26 cellular contexts compared by ENCODE assay signal in the genomic region with DNA sequence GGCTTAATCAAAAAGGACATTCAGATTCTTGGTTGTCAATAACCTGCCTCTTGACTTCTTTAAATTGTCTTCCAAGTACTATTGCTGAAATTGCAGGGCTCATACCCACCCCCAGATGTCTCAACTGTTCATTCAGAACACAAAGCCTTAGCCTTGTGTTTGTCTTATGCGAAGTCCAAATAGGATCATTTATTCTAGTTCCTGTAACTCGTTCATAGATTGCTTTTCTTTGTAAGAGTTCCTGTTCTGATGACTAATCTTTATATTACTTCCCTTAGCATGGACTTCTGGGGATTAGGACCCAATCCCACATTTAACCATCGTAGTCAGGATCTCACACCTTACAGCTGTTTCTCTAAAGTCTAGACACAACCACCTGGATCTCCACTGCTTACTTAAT.
"Had no signal": no experiment of that assay in that cellular context is flagged by ENCODE, and none has a peak within 500 bp of the region (broad histone marks: within the 10 kb centered on the region; RNA-seq: fewer than 3 reads in every experiment).

No MANE protein-coding gene starts in this region.

- H3K27me3 ChIP-seq: left lung, neural progenitor cell, neutrophil, ovary, right atrium auricular region, right lobe of liver, stomach, testis, thyroid gland, transverse colon, upper lobe of left lung, vagina had no signal

- H3K36me3 ChIP-seq: left lung, neural progenitor cell, neutrophil, ovary, right atrium auricular region, right lobe of liver, stomach, thyroid gland, transverse colon, upper lobe of left lung, vagina had no signal

- H3K4me2 ChIP-seq: neural progenitor cell, smooth muscle cell had no signal

- H2AFZ ChIP-seq: neural progenitor cell had no signal

- H3K4me1 ChIP-seq: left lung, neural progenitor cell, right atrium auricular region, right lobe of liver, stomach, testis, thyroid gland, transverse colon, upper lobe of left lung, vagina had no signal

- ATAC-seq: left colon; left lung; natural killer cell; right lobe of liver; stimulated activated memory B cell treated with anti-CD40 and anti-IgM and Interleukin-4, amounts not matched to agents 10 μg/mL and 1 μg/mL and 100 μg/mL, for 72 hours had no signal

- H3K9ac ChIP-seq: neural progenitor cell had no signal

- H3K4me3 ChIP-seq: left lung, lung, neural progenitor cell, ovary, right atrium auricular region, right lobe of liver, smooth muscle cell, stomach, testis, thyroid gland, transverse colon, upper lobe of left lung, vagina had no signal

- H3K27ac ChIP-seq: left lung, neural progenitor cell, neutrophil, ovary, right atrium auricular region, right lobe of liver, stomach, testis, thyroid gland, transverse colon, upper lobe of left lung, vagina had no signal

- DNase-seq: kidney; left colon; left lung; mesendoderm; naive B cell; natural killer cell; nephron progenitor cell; ovary; right lobe of liver; stimulated activated CD4-positive, alpha-beta T cell treated with anti-CD3 and anti-CD28 coated beads, Interleukin-1b, Interleukin-23, amount 100 ng/mL, for 48 hours; stimulated activated CD4-positive, alpha-beta T cell treated with anti-CD3 and anti-CD28 coated beads, Interleukin-2, amount 100 ng/mL, for 48 hours; stimulated activated CD4-positive, alpha-beta T cell treated with anti-CD3 and anti-CD28 coated beads, Interleukin-4, amount 100 ng/mL, for 4 hours; stimulated activated CD8-positive, alpha-beta memory T cell treated with anti-CD3 and anti-CD28 coated beads, Interleukin-4, amount 100 ng/mL, for 48 hours; stimulated activated naive CD4-positive, alpha-beta T cell treated with Interleukin-2 at 50 U/mL for 16 hours; stomach; testis; thyroid gland; transverse colon; upper lobe of left lung had no signal

- H3K9me3 ChIP-seq: left lung, neutrophil, ovary, right atrium auricular region, right lobe of liver, stomach, testis, thyroid gland, transverse colon, upper lobe of left lung, vagina had no signal
